Comparison of ENCODE assay signal across 23 cellular contexts in the genomic region with DNA sequence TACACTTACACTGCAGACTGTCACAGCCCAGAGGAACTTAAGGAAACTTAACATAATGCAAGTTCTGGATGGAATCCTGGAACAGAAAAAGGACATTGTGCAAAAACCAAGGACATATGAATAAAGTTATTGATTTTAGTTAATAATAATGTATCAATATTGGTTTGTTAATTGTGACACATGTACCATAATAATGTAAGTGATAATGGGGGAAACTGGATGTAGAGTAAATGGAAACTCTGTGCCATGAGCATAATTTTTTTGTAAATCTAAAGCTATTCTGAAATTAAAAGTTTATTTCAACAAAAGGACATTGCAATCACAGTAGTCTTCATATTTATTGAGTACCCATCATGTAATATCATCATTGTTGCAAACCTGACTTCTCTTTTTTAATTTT.
"Had no signal": no experiment of that assay in that cellular context is flagged by ENCODE, and none has a peak within 500 bp of the region (broad histone marks: within the 10 kb centered on the region; RNA-seq: fewer than 3 reads in every experiment).

No MANE protein-coding gene starts in this region.

- H3K4me1 ChIP-seq: colonic mucosa, esophagus muscularis mucosa, esophagus squamous epithelium, foreskin keratinocyte, gastrocnemius medialis, gastroesophageal sphincter, heart left ventricle, heart right ventricle had no signal

- DNase-seq: colonic mucosa; cortex of kidney; dermis blood vessel endothelial cell; dorsolateral prefrontal cortex; effector CD4-positive, alpha-beta T cell; effector CD8-positive, alpha-beta T cell; effector memory CD4-positive, alpha-beta T cell; effector memory CD8-positive, alpha-beta T cell; endodermal cell; erythroblast; esophagus squamous epithelium; foreskin fibroblast; foreskin keratinocyte; foreskin melanocyte; gastrocnemius medialis; glutamatergic neuron; head of caudate nucleus; heart left ventricle; heart right ventricle had no signal

- H3K36me3 ChIP-seq: colonic mucosa, esophagus muscularis mucosa, esophagus squamous epithelium, gastrocnemius medialis, gastroesophageal sphincter, heart left ventricle, heart right ventricle had no signal

- H3K27ac ChIP-seq: colonic mucosa, coronary artery, dorsolateral prefrontal cortex, epithelial cell of prostate, esophagus muscularis mucosa, esophagus squamous epithelium, foreskin keratinocyte, gastrocnemius medialis, gastroesophageal sphincter, heart left ventricle, heart right ventricle had no signal

- H3K9me3 ChIP-seq: colonic mucosa, esophagus muscularis mucosa, esophagus squamous epithelium, gastrocnemius medialis, gastroesophageal sphincter, heart left ventricle, heart right ventricle had no signal

- H3K27me3 ChIP-seq: colonic mucosa, dorsolateral prefrontal cortex, esophagus muscularis mucosa, esophagus squamous epithelium, foreskin keratinocyte, gastrocnemius medialis, gastroesophageal sphincter, heart left ventricle, heart right ventricle had no signal

- H3K4me3 ChIP-seq: colonic mucosa, coronary artery, dorsolateral prefrontal cortex, esophagus muscularis mucosa, esophagus squamous epithelium, gastrocnemius medialis, gastroesophageal sphincter, heart left ventricle, heart right ventricle had no signal
